Comparison of ENCODE assay signal across 8 cellular contexts in genomic region chr15:85329561-85330421, GRCh38. TPM values are rescaled to one million over a fixed set of nuclear protein-coding genes. Genes with fewer than 3 reads are reported as not detected.
A peak's percentile ranks its signal among the peaks of the same experiment; 100 is the strongest.
DNase-seq lines count a peak whose midpoint lies in the region; ATAC-seq and TF ChIP-seq lines count a peak whose summit lies in the region.

No MANE protein-coding gene starts in this region.

- peak overlapping the region; percentile 96 for H3K27ac ChIP-seq in stomach smooth muscle (ENCODE audit: low read length)

- no peak for TF ChIP-seq CTCF in kidney epithelial cell (IDR thresholded peaks at IDR 0.05; ENCODE audit: insufficient read depth, low read length, poor library complexity, severe bottlenecking)

- peak overlapping the region; percentile 89 to 92 for H3K27ac Mint-ChIP-seq in activated naive CD4-positive, alpha-beta T cell treated with anti-CD3 and anti-CD28 coated beads, Interleukin-2, amount 50 U/mL, for 72 hours

- H3K4me1 ChIP-seq in stomach smooth muscle (ENCODE audit: control insufficient read depth, insufficient read depth, low read length): peaks cover 14% of the 10 kb centered on the region

- peak overlapping the region; percentile 50 to 58 for H3K9ac ChIP-seq in stomach smooth muscle (ENCODE audit: low read length in 2 of 2)

- H3K27me3 ChIP-seq in kidney epithelial cell (ENCODE audit: control insufficient read depth, insufficient read depth, low read length): no peaks in the 10 kb centered on the region
- H3K27me3 ChIP-seq in stomach smooth muscle (ENCODE audit: control insufficient read depth in 1 of 2, insufficient read depth in 2 of 2, low read length in 2 of 2): no peaks in the 10 kb centered on the region

- no peaks in the 10 kb centered on the region for H3K9me3 ChIP-seq in stomach smooth muscle (ENCODE audit: control insufficient read depth in 2 of 2, low read length in 2 of 2)

- peak; percentile 32 for TF ChIP-seq POLR2A in GM15510 (IDR thresholded peaks at IDR 0.05; ENCODE audit: borderline replicate concordance, extremely low read depth, insufficient read length)

- peaks cover 0 to 9% of the 10 kb centered on the region in 2 donors for H3K36me3 Mint-ChIP-seq in activated naive CD4-positive, alpha-beta T cell treated with anti-CD3 and anti-CD28 coated beads, Interleukin-2, amount 50 U/mL, for 72 hours

- peaks cover 0 to 6% of the 10 kb centered on the region in 2 donors for H3K9me3 Mint-ChIP-seq in activated naive CD4-positive, alpha-beta T cell treated with anti-CD3 and anti-CD28 coated beads, Interleukin-2, amount 50 U/mL, for 72 hours

- DNase-seq in M059J (ENCODE audit: low read depth) (peak; percentile 79), kidney epithelial cell (ENCODE audit: low read depth) (no peak), NCI-H1092 treated with DMSO at 0.1 percent for 48 hours (lab: John Stamatoyannopoulos, UW) (no peak), AG08396 (ENCODE audit: low spot score) (no peak)
- peak in 1 of 2 donors; percentile 35 for DNase-seq in activated naive CD4-positive, alpha-beta T cell treated with anti-CD3 and anti-CD28 coated beads, Interleukin-2, amount 50 U/mL, for 72 hours (ENCODE audit: low spot score in 2 of 2)

- ATAC-seq in GM21737 (IDR thresholded peaks at IDR 0.05; ENCODE audit: unreplicated experiment): peak; percentile 53
- peak; percentile 17 to 63 for ATAC-seq in activated naive CD4-positive, alpha-beta T cell treated with anti-CD3 and anti-CD28 coated beads, Interleukin-2, amount 50 U/mL, for 72 hours

- H3K4me3 ChIP-seq in kidney epithelial cell (ENCODE audit: low read depth, low read length) (peak overlapping the region; percentile 34), stomach smooth muscle (ENCODE audit: low read length in 2 of 2) (peak overlapping the region; percentile 62 to 71)

- H3K36me3 ChIP-seq in kidney epithelial cell (ENCODE audit: control insufficient read depth, insufficient read depth, low read length) (no peaks in the 10 kb centered on the region), stomach smooth muscle (ENCODE audit: control insufficient read depth in 2 of 2, insufficient read depth in 2 of 2, low read length in 2 of 2) (no peaks in the 10 kb centered on the region)

RNA-seq across cellular contexts. Expression of gene AKAP13, which starts 50.6 kb away (rescaled TPM):
- total RNA-seq in M059J (2014; rRNA removed; shearing (Covaris generic)): 22.7 and 42.8 TPM in 2 replicates
- 100 to 1,000 TPM; 105 to 106 TPM for total RNA-seq in activated naive CD4-positive, alpha-beta T cell treated with anti-CD3 and anti-CD28 coated beads, Interleukin-2, amount 50 U/mL, for 72 hours
- 47.5 and 54.0 TPM in 2 replicates for total RNA-seq in kidney epithelial cell
